In the genomic region with DNA sequence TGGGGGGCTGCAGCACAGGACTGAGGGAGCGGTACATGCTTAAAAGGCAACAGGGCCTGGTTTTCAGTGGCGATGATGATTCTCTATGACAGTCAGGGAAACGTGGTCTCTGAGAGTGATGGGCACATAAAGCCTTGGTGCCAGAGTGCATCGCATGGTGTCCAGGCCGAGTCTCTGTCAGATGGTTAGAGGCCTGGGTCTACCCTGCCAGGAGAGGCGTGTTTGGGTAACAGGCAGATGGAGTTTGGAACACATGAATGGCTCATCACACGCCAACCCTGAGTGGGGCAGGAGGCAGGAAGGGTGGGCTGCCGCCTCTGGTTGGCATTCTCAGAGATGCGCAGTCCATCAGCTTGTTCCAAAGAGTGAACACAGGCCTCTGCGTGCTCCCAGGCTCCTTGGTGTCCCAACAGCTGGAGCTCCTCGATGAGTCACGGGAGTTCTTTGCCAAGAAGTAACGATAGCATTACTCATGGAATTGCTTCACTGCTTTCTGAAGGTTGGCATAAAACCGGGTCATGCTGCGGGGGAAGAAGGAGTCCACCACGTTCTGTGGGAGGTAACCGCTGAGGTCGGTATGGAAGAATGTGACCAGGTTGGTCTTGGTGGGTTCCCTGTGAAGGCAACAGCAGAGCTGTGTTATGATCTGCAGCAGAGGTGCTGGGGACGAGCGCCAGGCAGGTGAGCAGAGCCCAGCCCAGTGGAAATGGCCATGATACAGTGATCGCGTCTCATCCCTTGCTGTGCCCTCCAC, we compare ENCODE assay signal across 8 cellular contexts. TPM values are rescaled to one million over a fixed set of nuclear protein-coding genes. Genes with fewer than 3 reads are reported as not detected.
A peak's percentile ranks its signal among the peaks of the same experiment; 100 is the strongest.
DNase-seq lines count a peak whose midpoint lies in the region; ATAC-seq and TF ChIP-seq lines count a peak whose summit lies in the region.

No MANE protein-coding gene starts in this region.

- H3K4me3 ChIP-seq in NB4 (ENCODE audit: low read depth, low read length) = no peak overlapping the region

- peak overlapping the region in 6 of 10 donors; percentile 3 to 68 (median 28) for H3K4me3 Mint-ChIP-seq in naive thymus-derived CD8-positive, alpha-beta T cell

- H3K27me3 Mint-ChIP-seq in naive thymus-derived CD8-positive, alpha-beta T cell = no peaks in the 10 kb centered on the region

- ATAC-seq in naive thymus-derived CD8-positive, alpha-beta T cell = no peak
- no peak for ATAC-seq in GM21786 (IDR thresholded peaks at IDR 0.05; ENCODE audit: unreplicated experiment)
- ATAC-seq in HG03521 (IDR thresholded peaks at IDR 0.05; ENCODE audit: unreplicated experiment) = no peak
- no peak for ATAC-seq in HG03571 (IDR thresholded peaks at IDR 0.05; ENCODE audit: unreplicated experiment)

- H3K36me3 Mint-ChIP-seq in naive thymus-derived CD8-positive, alpha-beta T cell = peaks cover 12 to 77% (median 28%) of the 10 kb centered on the region in 3 donors

- peak overlapping the region; percentile 80 to 99 (median 93) for H3K27ac Mint-ChIP-seq in naive thymus-derived CD8-positive, alpha-beta T cell

- TF ChIP-seq CTCF in NB4 (IDR thresholded peaks at IDR 0.05; ENCODE audit: low read depth, low read length) = no peak

- H3K9me3 Mint-ChIP-seq in naive thymus-derived CD8-positive, alpha-beta T cell = peaks cover 0 to 1% (median 0%) of the 10 kb centered on the region in 9 donors

- peaks cover 48 to 98% (median 91%) of the 10 kb centered on the region in 4 donors for H3K4me1 Mint-ChIP-seq in naive thymus-derived CD8-positive, alpha-beta T cell

- DNase-seq in AG08395 (ENCODE audit: low spot score) (peak; percentile 97), NB4 (ENCODE audit: low read depth) (peak; percentile 87), dedifferentiated amniotic fluid mesenchymal stem cell (ENCODE audit: extremely low spot score) (peak; percentile 99)
- no peak for DNase-seq in naive thymus-derived CD8-positive, alpha-beta T cell
- DNase-seq in stimulated activated CD4-positive, alpha-beta T cell treated with anti-CD3 and anti-CD28 coated beads, Interleukin-15, amount 100 ng/mL, for 24 hours = no peak

- TF ChIP-seq POLR2A in NB4 (IDR thresholded peaks at IDR 0.05; ENCODE audit: extremely low read depth, insufficient read length) = no peak

- POLR2A ChIA-PET in naive thymus-derived CD8-positive, alpha-beta T cell (lab: Charles Lee) = interaction anchor here (0.7 to 9.6 kb wide), 7 partner anchors 9 to 27 kb away, joined by 3 to 123 read pairs (median 8); a partner anchor contains a TSS

RNA-seq across cellular contexts. Expression of a gene that starts 11.0 kb away (rescaled TPM):
- 10 to 100 TPM; 10.8 to 12.8 TPM for total RNA-seq in naive thymus-derived CD8-positive, alpha-beta T cell
- 1 to 10 TPM; 3.8 to 6.9 (median 4.5) TPM for polyA plus RNA-seq in naive thymus-derived CD8-positive, alpha-beta T cell

Comparison
In these comparisons a context has a peak if more than half of its experiments do, and no peak if none do; other contexts are left out.
1. DNase-seq: peak in AG08395 (single experiment), NB4 (single experiment) and dedifferentiated amniotic fluid mesenchymal stem cell (single experiment); none in naive thymus-derived CD8-positive, alpha-beta T cell (0 of 10) and stimulated activated CD4-positive, alpha-beta T cell treated with anti-CD3 and anti-CD28 coated beads, Interleukin-15, amount 100 ng/mL, for 24 hours (single experiment).